ENCODE assay signal across 8 cellular contexts in the genomic region with DNA sequence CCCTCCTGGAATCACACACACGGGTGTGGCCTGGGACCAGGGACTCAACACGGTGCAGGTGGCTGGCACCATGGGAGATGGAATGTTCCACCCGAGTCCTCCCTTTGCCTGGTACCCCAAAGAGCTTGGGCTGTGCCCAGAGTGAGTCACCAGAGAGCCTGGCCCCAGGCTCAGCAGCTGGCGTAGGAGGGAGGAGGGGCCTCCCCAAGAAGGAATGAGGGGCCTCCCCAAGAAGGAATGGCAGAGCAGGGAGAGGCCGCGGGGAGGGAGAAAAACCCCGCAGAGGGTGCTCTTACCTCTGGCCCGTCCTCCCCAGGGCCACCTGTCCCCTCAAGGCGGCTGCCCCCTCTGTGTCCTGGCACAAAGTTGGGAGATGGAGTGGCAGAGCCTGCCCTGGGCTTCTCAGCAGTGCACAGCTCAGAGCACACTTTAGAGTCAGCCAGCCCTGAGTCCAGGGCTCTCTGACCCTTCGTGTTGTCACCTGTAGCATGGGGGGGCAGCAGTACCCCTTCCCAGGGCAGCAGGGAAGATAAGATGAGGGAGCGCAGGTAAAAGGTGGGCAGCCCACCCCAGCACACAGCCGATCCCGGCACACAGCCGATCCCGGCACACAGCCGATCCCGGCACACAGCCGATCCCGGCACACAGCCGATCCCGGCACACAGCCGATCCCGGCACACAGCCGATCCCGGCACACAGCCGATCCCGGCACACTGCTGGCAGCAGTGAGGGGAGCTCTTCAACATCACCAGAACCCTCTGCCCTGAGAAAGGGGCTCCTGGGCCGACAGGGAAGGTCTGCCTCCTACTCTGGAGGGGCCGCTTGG. TPM values are rescaled to one million over a fixed set of nuclear protein-coding genes. Genes with fewer than 3 reads are reported as not detected.
DNase-seq lines count a peak whose midpoint lies in the region; ATAC-seq and TF ChIP-seq lines count a peak whose summit lies in the region.

No MANE protein-coding gene starts in this region.

- H3K4me1 ChIP-seq in BE2C: no peaks in the 10 kb centered on the region; the same call in 1 of the 2 replicates
- H3K4me1 ChIP-seq in mucosa of rectum (ENCODE audit: control insufficient read depth in 2 of 2, insufficient read depth in 2 of 2, low read length in 2 of 2): peaks cover 5 to 6% of the 10 kb centered on the region in 2 donors
- H3K4me1 ChIP-seq in adrenal gland (replicated peaks in 1 of 2): no peaks in the 10 kb centered on the region
- peaks cover 0 to 3% of the 10 kb centered on the region in 2 experiments for H3K4me1 ChIP-seq in trophoblast cell (ENCODE audit: control insufficient read depth in 1 of 2, insufficient read depth in 2 of 2, low read length in 2 of 2)

- H2BK120ac ChIP-seq in trophoblast cell (ENCODE audit: insufficient read depth, low read length, poor library complexity): no peak overlapping the region

- H2AFZ ChIP-seq in trophoblast cell (ENCODE audit: insufficient read depth, low read length, poor library complexity): no peak overlapping the region

- no peak overlapping the region for H2BK12ac ChIP-seq in trophoblast cell (ENCODE audit: low read length)

- H3K27me3 ChIP-seq in BE2C: no peaks in the 10 kb centered on the region
- H3K27me3 ChIP-seq in HL-60 (ENCODE audit: insufficient read depth, poor library complexity, severe bottlenecking): no peaks in the 10 kb centered on the region
- no peaks in the 10 kb centered on the region for H3K27me3 ChIP-seq in mucosa of rectum (ENCODE audit: control insufficient read depth in 2 of 2, insufficient read depth in 2 of 2, low read length in 2 of 2)
- H3K27me3 ChIP-seq in adrenal gland: no peaks in the 10 kb centered on the region
- H3K27me3 ChIP-seq in trophoblast cell (ENCODE audit: insufficient read depth, low read length): no peaks in the 10 kb centered on the region

- no peak for TF ChIP-seq CTCF in BE2C (IDR thresholded peaks at IDR 0.05; ENCODE audit: low read depth, low read length)
- TF ChIP-seq CTCF in HL-60 (IDR thresholded peaks at IDR 0.05; ENCODE audit: insufficient read depth, low read length): no peak
- TF ChIP-seq CTCF in adrenal gland (IDR thresholded peaks at IDR 0.05): no peak

- H4K12ac ChIP-seq in trophoblast cell (ENCODE audit: low read depth, low read length): no peak overlapping the region

- H4K91ac ChIP-seq in trophoblast cell (ENCODE audit: low read depth, low read length): no peak overlapping the region

- H3K4me3 Mint-ChIP-seq in activated naive CD8-positive, alpha-beta T cell: peak overlapping the region; percentile 95

- peaks cover 8% of the 10 kb centered on the region for H3K36me3 Mint-ChIP-seq in activated naive CD8-positive, alpha-beta T cell

- no peaks in the 10 kb centered on the region for H3K79me2 ChIP-seq in trophoblast cell (ENCODE audit: control insufficient read depth, insufficient read depth, low read length, poor library complexity)

- intact Hi-C loops in adrenal gland (cut with DNase I): no loop called here

- no peak overlapping the region for H3K4me2 ChIP-seq in trophoblast cell (ENCODE audit: low read length)

- H3K4me3 ChIP-seq in BE2C (ENCODE audit: low read depth, low read length): peak overlapping the region; percentile 26
- H3K4me3 ChIP-seq in HL-60 (replicated peaks; ENCODE audit: insufficient read depth, low read length): peak overlapping the region; percentile 83
- H3K4me3 ChIP-seq in mucosa of rectum (ENCODE audit: low read length in 2 of 2): peak overlapping the region; percentile 38 to 69
- peak overlapping the region in 1 of 4 donors; percentile 36 for H3K4me3 ChIP-seq in adrenal gland
- H3K4me3 ChIP-seq in trophoblast cell (ENCODE audit: low read depth, low read length): no peak overlapping the region

- peaks cover 36% of the 10 kb centered on the region for H3K4me1 Mint-ChIP-seq in activated naive CD8-positive, alpha-beta T cell (ENCODE audit: low read depth)

- no peaks in the 10 kb centered on the region for H3K36me3 ChIP-seq in BE2C
- no peaks in the 10 kb centered on the region for H3K36me3 ChIP-seq in mucosa of rectum (ENCODE audit: control insufficient read depth in 2 of 2, insufficient read depth in 2 of 2, low read length in 2 of 2)
- no peaks in the 10 kb centered on the region for H3K36me3 ChIP-seq in adrenal gland (replicated peaks in 1 of 2)
- no peaks in the 10 kb centered on the region for H3K36me3 ChIP-seq in trophoblast cell (ENCODE audit: control insufficient read depth in 1 of 2, insufficient read depth in 2 of 2, low read length in 2 of 2)

- no peak for TF ChIP-seq POLR2A in adrenal gland (IDR thresholded peaks at IDR 0.05)

- H3K9ac ChIP-seq in mucosa of rectum (ENCODE audit: low read depth in 1 of 2, low read length in 2 of 2) (peak overlapping the region; percentile 14 to 53), trophoblast cell (ENCODE audit: low read length) (no peak overlapping the region)

- no peak overlapping the region for H3K4ac ChIP-seq in trophoblast cell (ENCODE audit: low read depth, low read length)

- H3K14ac ChIP-seq in trophoblast cell (ENCODE audit: low read length): no peak overlapping the region

- H3K27ac ChIP-seq in HL-60 (replicated peaks) (peak overlapping the region; percentile 94), mucosa of rectum (ENCODE audit: low read depth in 2 of 2, low read length in 2 of 2) (peak overlapping the region; percentile 34 to 74), adrenal gland (peak overlapping the region in 1 of 5 donors; percentile 61), trophoblast cell (ENCODE audit: low read depth, low read length) (no peak overlapping the region)

- no peak for ATAC-seq in GM19455 (IDR thresholded peaks at IDR 0.05; ENCODE audit: unreplicated experiment)

- H3K9me3 Mint-ChIP-seq in activated naive CD8-positive, alpha-beta T cell (ENCODE audit: low read depth): no peaks in the 10 kb centered on the region

- H3K9me3 ChIP-seq in BE2C (no peaks in the 10 kb centered on the region), mucosa of rectum (ENCODE audit: control insufficient read depth in 2 of 2, low read length in 2 of 2) (no peaks in the 10 kb centered on the region), adrenal gland (replicated peaks in 1 of 3) (no peaks in the 10 kb centered on the region), trophoblast cell (ENCODE audit: insufficient read depth, low read depth, low read length) (no peaks in the 10 kb centered on the region)

- H3K27me3 Mint-ChIP-seq in activated naive CD8-positive, alpha-beta T cell: no peaks in the 10 kb centered on the region

- H3K23ac ChIP-seq in trophoblast cell (ENCODE audit: low read length): no peak overlapping the region

- H3K79me1 ChIP-seq in trophoblast cell (ENCODE audit: low read length): no peaks in the 10 kb centered on the region

- DNase-seq in BE2C (no peak), HL-60 (ENCODE audit: low read depth in 1 of 2, low spot score in 1 of 2) (no peak), adrenal gland (no peak), trophoblast cell (no peak), mucosa of gallbladder (ENCODE audit: low spot score) (no peak)

- H2BK5ac ChIP-seq in trophoblast cell (ENCODE audit: low read depth, low read length, poor library complexity): no peak overlapping the region

- H2AK5ac ChIP-seq in trophoblast cell (ENCODE audit: low read length): no peak overlapping the region

- H3K18ac ChIP-seq in trophoblast cell (ENCODE audit: low read length): no peak overlapping the region

- H3K27ac Mint-ChIP-seq in activated naive CD8-positive, alpha-beta T cell: peak overlapping the region; percentile 97

- 58 to 79% (median 70%) methylated on average over 9 to 29 of the region's 29 CpGs for WGBS in adrenal gland, 4 donors
- no CpG with 5 or more reads among the region's 29 CpGs for WGBS in trophoblast cell (ENCODE audit: extremely low coverage, insufficient coverage, insufficient read length)

- no peak overlapping the region for H4K8ac ChIP-seq in trophoblast cell (ENCODE audit: low read depth, low read length)

RNA-seq across cellular contexts. Expression of a gene that starts 20.2 kb away (rescaled TPM):
- polyA plus RNA-seq in BE2C (2012; ENCODE audit: insufficient read depth, insufficient read length, low read depth): 19.1 TPM
- total RNA-seq in adrenal gland (10 to 100 TPM; 13.6 to 25.7 (median 17.9) TPM), mucosa of gallbladder (16.1 TPM)
- polyA plus RNA-seq in adrenal gland: 10 to 100 TPM in 1 of 3 donors, 1 to 10 TPM in 2; 5.6 to 48.0 (median 8.6) TPM
- polyA plus RNA-seq in trophoblast cell (2013): 0.55 and 0.57 TPM in 2 replicates

RNA-seq across cellular contexts. Expression of a gene that starts 33.3 kb away (rescaled TPM):
- polyA plus RNA-seq in BE2C (2012; ENCODE audit: insufficient read depth, insufficient read length, low read depth): 13.0 TPM
- 10 to 100 TPM in 2 of 8 donors, 1 to 10 TPM in 6; 6.7 to 13.2 (median 7.8) TPM for total RNA-seq in adrenal gland
- polyA plus RNA-seq in adrenal gland: 1 to 10 TPM; 2.7 to 8.3 (median 6.8) TPM
- 2.2 and 2.4 TPM in 2 replicates for polyA plus RNA-seq in trophoblast cell (2013)
- 20.6 TPM for total RNA-seq in mucosa of gallbladder
